ENCODE assay signal across 12 cellular contexts in genomic region chr2:197079414-197079813, GRCh38.
A peak's percentile ranks its signal among the peaks of the same experiment; 100 is the strongest.
DNase-seq lines count a peak whose midpoint lies in the region; FAIRE-seq and TF ChIP-seq lines count a peak whose summit lies in the region.
"Had no signal": no experiment of that assay in that cellular context is flagged by ENCODE, and none has a peak within 500 bp of the region (broad histone marks: within the 10 kb centered on the region; RNA-seq: fewer than 3 reads in every experiment).

No MANE protein-coding gene starts in this region.

- no peak overlapping the region for H3K23ac ChIP-seq in H1 (ENCODE audit: insufficient read length)

- no peaks in the 10 kb centered on the region for H3K79me1 ChIP-seq in H1 (ENCODE audit: low read depth, low read length)

- no peaks in the 10 kb centered on the region for H3K9me2 ChIP-seq in GM23248 (ENCODE audit: insufficient read depth)

- no peak overlapping the region for H2BK5ac ChIP-seq in H1 (ENCODE audit: low read depth, low read length)

- H3K23me2 ChIP-seq in H1 (ENCODE audit: low read depth, low read length) = no peaks in the 10 kb centered on the region; the same call in 1 of the 2 replicates

- H4K20me1 ChIP-seq in GM23248 (ENCODE audit: insufficient read depth) (no peaks in the 10 kb centered on the region), H1 (replicated peaks in 1 of 2; ENCODE audit: control insufficient read depth in 1 of 2, insufficient read depth in 2 of 2, low read length in 2 of 2) (no peaks in the 10 kb centered on the region), osteoblast (ENCODE audit: insufficient read depth, low read length) (no peaks in the 10 kb centered on the region)

- peak overlapping the region; percentile 18 for H3K4me2 ChIP-seq in GM23248 (ENCODE audit: unreplicated experiment)
- H3K4me2 ChIP-seq in H1 (ENCODE audit: insufficient read depth in 1 of 2, low read depth in 2 of 2, low read length in 2 of 2) = no peak overlapping the region
- H3K4me2 ChIP-seq in osteoblast (ENCODE audit: insufficient read depth, low read length) = no peak overlapping the region

- no peaks in the 10 kb centered on the region for H3K27me3 ChIP-seq in GM23248 (replicated peaks; ENCODE audit: insufficient read depth)
- no peaks in the 10 kb centered on the region for H3K27me3 ChIP-seq in H1 (replicated peaks in 1 of 4; ENCODE audit: control insufficient read depth in 3 of 4, extremely low read depth in 1 of 4, insufficient read depth in 3 of 4, low read length in 3 of 4)
- H3K27me3 ChIP-seq in osteoblast (ENCODE audit: insufficient read depth, low read length) = no peaks in the 10 kb centered on the region
- no peaks in the 10 kb centered on the region for H3K27me3 ChIP-seq in suprapubic skin
- H3K27me3 ChIP-seq: ovary had no signal

- H3K4me3 ChIP-seq in GM23248 (no peak overlapping the region), H1 (ENCODE audit: extremely low read depth in 1 of 4, insufficient read depth in 2 of 4, low read depth in 3 of 4, low read length in 4 of 4) (no peak overlapping the region), osteoblast (ENCODE audit: insufficient read depth, low read length) (no peak overlapping the region), suprapubic skin (no peak overlapping the region)
- H3K4me3 ChIP-seq: ovary had no signal

- no peaks in the 10 kb centered on the region for H3K79me2 ChIP-seq in GM23248 (ENCODE audit: insufficient read depth)
- H3K79me2 ChIP-seq in H1 (ENCODE audit: control insufficient read depth in 1 of 2, insufficient read depth in 2 of 2, low read length in 2 of 2) = no peaks in the 10 kb centered on the region
- no peaks in the 10 kb centered on the region for H3K79me2 ChIP-seq in osteoblast (ENCODE audit: insufficient read depth, low read length)

- CTCF ChIA-PET in H1 (lab: Charles Lee; ENCODE audit: partially characterized antibody) = interaction anchor here (0.7 to 1.2 kb wide), 2 partner anchors 34 to 47 kb away, joined by 3 read pairs; no protein-coding TSS in a partner anchor

- peaks cover 14% of the 10 kb centered on the region for H3K4me1 ChIP-seq in GM23248 (ENCODE audit: insufficient read depth)
- H3K4me1 ChIP-seq in H1 (replicated peaks in 1 of 4; ENCODE audit: control insufficient read depth in 3 of 4, insufficient read depth in 4 of 4, low read length in 3 of 4) = no peaks in the 10 kb centered on the region; a peak in 1 of 7 replicates
- H3K4me1 ChIP-seq in osteoblast (ENCODE audit: insufficient read depth, low read length) = peaks cover 18% of the 10 kb centered on the region
- H3K4me1 ChIP-seq in suprapubic skin = peaks cover 7% of the 10 kb centered on the region

- no peak overlapping the region for H3K56ac ChIP-seq in H1 (replicated peaks; ENCODE audit: insufficient read length, low read depth, low read length)

- in situ Hi-C loops in GM23248 (cut with MboI) = no loop called here

- intact Hi-C loops in posterior cingulate gyrus (cut with DNase I) = no loop called here

- H2AK5ac ChIP-seq in H1 (ENCODE audit: low read depth, low read length) = no peak overlapping the region

- no peak overlapping the region for H3K14ac ChIP-seq in H1 (ENCODE audit: insufficient read length)

- no peak overlapping the region for H4K8ac ChIP-seq in H1 (ENCODE audit: extremely low read depth, insufficient read depth, low read length)

- POLR2A ChIA-PET in H1 (lab: Charles Lee; ENCODE audit: partially characterized antibody) = no interaction called here

- no peak for TF ChIP-seq CTCF in H1 (IDR thresholded peaks at IDR 0.05; ENCODE audit: control extremely low read depth in 1 of 3, insufficient read depth in 1 of 3, low read depth in 1 of 3, low read length in 3 of 3)
- TF ChIP-seq CTCF in osteoblast (IDR thresholded peaks at IDR 0.05; ENCODE audit: extremely low read depth, low read depth, low read length) = no peak
- TF ChIP-seq CTCF in suprapubic skin (IDR thresholded peaks at IDR 0.05) = no peak

- H2AFZ ChIP-seq in GM23248 = peak overlapping the region; percentile 19; the same call in 1 of the 2 replicates
- no peak overlapping the region for H2AFZ ChIP-seq in H1 (ENCODE audit: low read length)
- peak overlapping the region; percentile 32 for H2AFZ ChIP-seq in osteoblast (ENCODE audit: low read length)

- no peak for TF ChIP-seq RAD21 in H1 (IDR thresholded peaks at IDR 0.05 in 1 of 2, conservative IDR thresholded peaks at IDR 0.05 in 1 of 2; ENCODE audit: low read depth in 2 of 2, low read length in 2 of 2)

- H4K5ac ChIP-seq in H1 (ENCODE audit: insufficient read length, low read depth, low read length) = no peak overlapping the region

- no peak overlapping the region for H3K27ac ChIP-seq in GM23248
- no peak overlapping the region for H3K27ac ChIP-seq in H1 (ENCODE audit: low read depth, low read length)
- H3K27ac ChIP-seq in osteoblast (ENCODE audit: low read depth, low read length) = no peak overlapping the region
- no peak overlapping the region for H3K27ac ChIP-seq in suprapubic skin

- TF ChIP-seq POLR2A in H1 (IDR thresholded peaks at IDR 0.05; ENCODE audit: control extremely low read depth in 1 of 2, low read depth in 2 of 2, low read length in 2 of 2) (no peak), suprapubic skin (IDR thresholded peaks at IDR 0.05) (no peak)

- 76% methylated on average over 3 of the region's 3 CpGs for WGBS in GM23248 (ENCODE audit: low coverage in 1 of 2, low lambda C conversion rate in 2 of 2, missing lambda C conversion rate in 2 of 2), 2 experiments
- 73% methylated on average over 3 of the region's 3 CpGs; no CpG with 5 or more reads in 1 of the 2 experiments for WGBS in H1 (ENCODE audit: extremely low coverage in 1 of 2, insufficient coverage in 1 of 2, insufficient read length in 1 of 2, insufficient replicate concordance in 2 of 2, low coverage in 1 of 2, low lambda C conversion rate in 2 of 2, missing lambda C conversion rate in 1 of 2), 2 experiments
- 59% methylated on average over 3 of the region's 3 CpGs for WGBS in suprapubic skin

- no peaks in the 10 kb centered on the region for H3F3A ChIP-seq in GM23248 (ENCODE audit: insufficient read depth)

- no peak for TF ChIP-seq EP300 in H1 (IDR thresholded peaks at IDR 0.05; ENCODE audit: borderline replicate concordance in 1 of 2, low read depth in 2 of 2, low read length in 2 of 2)
- no peak for TF ChIP-seq EP300 in suprapubic skin (IDR thresholded peaks at IDR 0.05)

- H3K9ac ChIP-seq in GM23248 = no peak overlapping the region
- H3K9ac ChIP-seq in H1 (replicated peaks in 1 of 4; ENCODE audit: extremely low read depth in 1 of 4, low read depth in 3 of 4, low read length in 3 of 4) = no peak overlapping the region

- H3K36me3 ChIP-seq in GM23248 (ENCODE audit: low read depth) (no peaks in the 10 kb centered on the region), H1 (ENCODE audit: control insufficient read depth in 2 of 4, insufficient read depth in 4 of 4, low read length in 3 of 4) (no peaks in the 10 kb centered on the region), osteoblast (ENCODE audit: insufficient read depth, low read length) (no peaks in the 10 kb centered on the region), suprapubic skin (no peaks in the 10 kb centered on the region)
- H3K36me3 ChIP-seq: ovary had no signal

- H3K9me3 ChIP-seq in GM23248 (ENCODE audit: low read depth) (no peaks in the 10 kb centered on the region), H1 (ENCODE audit: insufficient read depth in 2 of 2, low read depth in 1 of 2, low read length in 1 of 2) (no peaks in the 10 kb centered on the region), osteoblast (ENCODE audit: low read depth, low read length) (no peaks in the 10 kb centered on the region), suprapubic skin (no peaks in the 10 kb centered on the region)
- H3K9me3 ChIP-seq: ovary had no signal

- DNase-seq in AG08396 (ENCODE audit: low spot score) = peak; percentile 17
- peak; percentile 40 for DNase-seq in GM23248
- no peak for DNase-seq in H1 (ENCODE audit: low read depth in 1 of 2, low spot score in 2 of 2)
- DNase-seq in osteoblast (ENCODE audit: insufficient read length, low spot score, missing footprints) = no peak
- DNase-seq in suprapubic skin (ENCODE audit: low spot score in 2 of 2) = no peak
- no peak for DNase-seq in posterior cingulate gyrus
- no peak for DNase-seq in SKM-1 (lab: John Stamatoyannopoulos, UW; ENCODE audit: unreplicated experiment)
- no peak for DNase-seq in UCSD-AML1 (lab: John Stamatoyannopoulos, UW; ENCODE audit: unreplicated experiment)
- DNase-seq: activated CD4-positive, alpha-beta T cell treated with anti-CD3 and anti-CD28 coated beads for 4 hours; Karpas-422; NCI-H2107 had no signal

- H4K91ac ChIP-seq in H1 (replicated peaks; ENCODE audit: insufficient read length, low read length) = no peak overlapping the region

- H3K18ac ChIP-seq in H1 (ENCODE audit: extremely low read depth, low read length) = 0 out of 2 replicates have a peak overlapping the region, but pooled peaks have one; percentile 7

- no peak overlapping the region for H2BK15ac ChIP-seq in H1 (ENCODE audit: low read length)

- FAIRE-seq in H1 (lab: Jason Lieb, UNC) = no peak

- H2BK12ac ChIP-seq in H1 (ENCODE audit: low read depth, low read length) = no peak overlapping the region

- no peak overlapping the region for H2BK120ac ChIP-seq in H1 (replicated peaks; ENCODE audit: low read depth, low read length)

- H2BK20ac ChIP-seq in H1 (ENCODE audit: low read length) = no peak overlapping the region

- H3K4ac ChIP-seq in H1 (replicated peaks; ENCODE audit: insufficient read length, low read depth, low read length) = no peak overlapping the region

TF ChIP-seq in H1, 55 proteins besides CTCF, POLR2A, EP300 and RAD21 (continues in another document):
- TF ChIP-seq HDAC6 (IDR thresholded peaks at IDR 0.05; ENCODE audit: low read depth, low read length) = no peak
- TF ChIP-seq ATF3 (IDR thresholded peaks at IDR 0.05; ENCODE audit: insufficient read depth, low read depth, low read length) = no peak
- no peak for TF ChIP-seq TAF1 (IDR thresholded peaks at IDR 0.05; ENCODE audit: low read depth, low read length)
- TF ChIP-seq TEAD4 (IDR thresholded peaks at IDR 0.05; ENCODE audit: low read depth, low read length) = no peak
- no peak for TF ChIP-seq GABPA (IDR thresholded peaks at IDR 0.05; ENCODE audit: borderline replicate concordance, insufficient read depth, low read length)
- no peak for TF ChIP-seq TBP (IDR thresholded peaks at IDR 0.05; ENCODE audit: low read depth, low read length)
- no peak for TF ChIP-seq POLR2AphosphoS5 (IDR thresholded peaks at IDR 0.05; ENCODE audit: low read depth, low read length)
- TF ChIP-seq EGR1 (IDR thresholded peaks at IDR 0.05; ENCODE audit: borderline replicate concordance, low read depth, low read length) = no peak
- no peak for TF ChIP-seq NANOG (IDR thresholded peaks at IDR 0.05; ENCODE audit: insufficient read depth, low read depth, low read length, poor library complexity, severe bottlenecking)

Comparison
In these comparisons a context has a peak if more than half of its experiments do, and no peak if none do; other contexts are left out.
1. DNase-seq: peak in AG08396 (single experiment) and GM23248 (single experiment); none in H1 (0 of 2), osteoblast (single experiment), suprapubic skin (0 of 2), posterior cingulate gyrus (0 of 10), SKM-1 (single experiment) and UCSD-AML1 (single experiment).